Comparison of ENCODE assay signal across 9 cellular contexts in genomic region chr20:39277185-39277584, GRCh38.
"Had no signal": no experiment of that assay in that cellular context is flagged by ENCODE, and none has a peak within 500 bp of the region (broad histone marks: within the 10 kb centered on the region; RNA-seq: fewer than 3 reads in every experiment).

No MANE protein-coding gene starts in this region.

- H3K27ac ChIP-seq: HL-60, KMS-11 had no signal

- H3K4me2 ChIP-seq: KMS-11 had no signal

- FAIRE-seq: HepG2, HTR-8/SVneo, K562 had no signal

- H3K4me3 Mint-ChIP-seq: IgD-negative memory B cell had no signal

- H3K4me3 ChIP-seq: K562 had no signal

- H3K4me1 Mint-ChIP-seq: IgD-negative memory B cell had no signal

- ATAC-seq: HepG2, K562 had no signal

- DNase-seq: IMR-90, KBM-7, KG1 had no signal

- H3K9ac ChIP-seq: KMS-11 had no signal
